In the genomic region with DNA sequence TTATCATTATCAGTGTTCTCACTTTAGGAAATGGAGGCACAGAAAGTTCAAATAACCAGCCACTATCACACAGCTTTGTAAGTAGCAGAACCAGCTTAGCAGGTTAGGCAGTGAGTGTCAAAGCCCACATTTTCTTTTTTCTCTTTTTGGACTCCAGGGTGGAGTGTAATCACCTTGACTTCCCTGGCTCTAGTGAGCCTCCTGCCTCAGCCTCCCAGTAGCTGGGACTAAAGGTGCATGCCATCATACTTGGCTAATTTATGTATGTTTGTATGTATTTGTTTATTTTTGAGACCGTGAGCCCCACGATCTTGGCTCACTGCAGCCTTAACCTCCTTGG, we compare ENCODE assay signal across 9 cellular contexts. TPM values are rescaled to one million over a fixed set of nuclear protein-coding genes. Genes with fewer than 3 reads are reported as not detected.
DNase-seq lines count a peak whose midpoint lies in the region; ATAC-seq and TF ChIP-seq lines count a peak whose summit lies in the region.
"Had no signal": no experiment of that assay in that cellular context is flagged by ENCODE, and none has a peak within 500 bp of the region (broad histone marks: within the 10 kb centered on the region; RNA-seq: fewer than 3 reads in every experiment).

No MANE protein-coding gene starts in this region.

- H3K4me1 Mint-ChIP-seq in CD4-positive, CD25-positive, alpha-beta regulatory T cell: peaks cover 13 to 36% (median 24%) of the 10 kb centered on the region in 4 donors

- peak overlapping the region in 1 of 4 donors; percentile 64 for H3K4me3 Mint-ChIP-seq in CD4-positive, CD25-positive, alpha-beta regulatory T cell

- H3K36me3 ChIP-seq in CD4-positive, CD25-positive, alpha-beta regulatory T cell (ENCODE audit: control insufficient read depth, insufficient read depth, low read length): no peaks in the 10 kb centered on the region
- H3K36me3 ChIP-seq in KMS-11 (ENCODE audit: insufficient read depth) (no peaks in the 10 kb centered on the region), body of pancreas (replicated peaks in 1 of 2; ENCODE audit: insufficient read depth in 1 of 2, low read depth in 2 of 2) (no peaks in the 10 kb centered on the region), osteoblast (ENCODE audit: insufficient read depth, low read length) (no peaks in the 10 kb centered on the region)
- H3K36me3 ChIP-seq in effector memory CD4-positive, alpha-beta T cell (ENCODE audit: control insufficient read depth, insufficient read depth, low read length): no peaks in the 10 kb centered on the region

- H3K79me2 ChIP-seq in KMS-11 (ENCODE audit: insufficient read depth, low read depth) (no peaks in the 10 kb centered on the region), osteoblast (ENCODE audit: insufficient read depth, low read length) (no peaks in the 10 kb centered on the region)

- peak overlapping the region; percentile 49 for H3K4me3 ChIP-seq in CD4-positive, CD25-positive, alpha-beta regulatory T cell (ENCODE audit: low read depth, low read length)
- no peak overlapping the region for H3K4me3 ChIP-seq in KMS-11 (IDR thresholded peaks at IDR 0.05; ENCODE audit: insufficient read depth, low read depth, low read length)
- H3K4me3 ChIP-seq in body of pancreas: no peak overlapping the region
- H3K4me3 ChIP-seq in osteoblast (ENCODE audit: insufficient read depth, low read length): no peak overlapping the region
- H3K4me3 ChIP-seq in effector memory CD4-positive, alpha-beta T cell (ENCODE audit: insufficient read depth, low read depth, low read length, poor library complexity, severe bottlenecking): no peak overlapping the region

- TF ChIP-seq POLR2A in body of pancreas (IDR thresholded peaks at IDR 0.05): no peak

- H3K27ac Mint-ChIP-seq in CD4-positive, CD25-positive, alpha-beta regulatory T cell: peak overlapping the region in 1 of 3 donors; percentile 8

- H2AFZ ChIP-seq in KMS-11 (ENCODE audit: low read depth) (peak overlapping the region; percentile 27; the same call in 1 of the 2 replicates), osteoblast (ENCODE audit: low read length) (no peak overlapping the region)

- H3K4me2 ChIP-seq in KMS-11 (peak overlapping the region; percentile 87), osteoblast (ENCODE audit: insufficient read depth, low read length) (peak overlapping the region; percentile 73)

- H4K20me1 ChIP-seq in KMS-11 (ENCODE audit: insufficient read depth): no peaks in the 10 kb centered on the region
- no peaks in the 10 kb centered on the region for H4K20me1 ChIP-seq in osteoblast (ENCODE audit: insufficient read depth, low read length)

- no peaks in the 10 kb centered on the region for H3K9me3 ChIP-seq in CD4-positive, CD25-positive, alpha-beta regulatory T cell (ENCODE audit: control insufficient read depth in 2 of 2, low read length in 2 of 2)
- H3K9me3 ChIP-seq in body of pancreas (no peaks in the 10 kb centered on the region), osteoblast (ENCODE audit: low read depth, low read length) (no peaks in the 10 kb centered on the region)
- no peaks in the 10 kb centered on the region for H3K9me3 ChIP-seq in effector memory CD4-positive, alpha-beta T cell (ENCODE audit: control insufficient read depth, low read length)

- no peaks in the 10 kb centered on the region for H3K27me3 ChIP-seq in CD4-positive, CD25-positive, alpha-beta regulatory T cell (ENCODE audit: control insufficient read depth, insufficient read depth, low read length)
- H3K27me3 ChIP-seq in KMS-11 (ENCODE audit: insufficient read depth, low read depth): no peaks in the 10 kb centered on the region
- H3K27me3 ChIP-seq in body of pancreas: no peaks in the 10 kb centered on the region
- H3K27me3 ChIP-seq in osteoblast (ENCODE audit: insufficient read depth, low read length): no peaks in the 10 kb centered on the region
- H3K27me3 ChIP-seq in effector memory CD4-positive, alpha-beta T cell (replicated peaks; ENCODE audit: control insufficient read depth, insufficient read depth, low read length, poor library complexity, severe bottlenecking): no peaks in the 10 kb centered on the region

- no peak for TF ChIP-seq CTCF in KMS-11 (conservative IDR thresholded peaks at IDR 0.05; ENCODE audit: low read depth, low read length)
- no peak for TF ChIP-seq CTCF in body of pancreas (IDR thresholded peaks at IDR 0.05)
- TF ChIP-seq CTCF in osteoblast (IDR thresholded peaks at IDR 0.05; ENCODE audit: extremely low read depth, low read depth, low read length): no peak

- H3K27me3 Mint-ChIP-seq in CD4-positive, CD25-positive, alpha-beta regulatory T cell: no peaks in the 10 kb centered on the region
- H3K27me3 Mint-ChIP-seq: activated CD4-positive, alpha-beta T cell treated with anti-CD3 and anti-CD28 coated beads, Interleukin-2, amount 10 ng/mL, durations not matched to agents 7 days and 5 days had no signal

- no peak overlapping the region for H3K27ac ChIP-seq in CD4-positive, CD25-positive, alpha-beta regulatory T cell (ENCODE audit: insufficient read depth, low read length, poor library complexity, severe bottlenecking)
- peak overlapping the region; percentile 72 for H3K27ac ChIP-seq in KMS-11
- H3K27ac ChIP-seq in body of pancreas: peak overlapping the region; percentile 68 to 90 (median 72)
- H3K27ac ChIP-seq in osteoblast (ENCODE audit: low read depth, low read length): no peak overlapping the region
- H3K27ac ChIP-seq in effector memory CD4-positive, alpha-beta T cell (ENCODE audit: insufficient read depth, low read length, poor library complexity, severe bottlenecking): no peak overlapping the region

- intact Hi-C loops in body of pancreas (cut with DNase I): no loop called here

- H3K4me1 ChIP-seq in CD4-positive, CD25-positive, alpha-beta regulatory T cell (ENCODE audit: control insufficient read depth, insufficient read depth, low read length, poor library complexity, severe bottlenecking): peaks cover 20% of the 10 kb centered on the region
- peaks cover 70% of the 10 kb centered on the region for H3K4me1 ChIP-seq in KMS-11 (ENCODE audit: low read depth, poor library complexity, severe bottlenecking)
- peaks cover 23% of the 10 kb centered on the region for H3K4me1 ChIP-seq in body of pancreas
- peaks cover 15% of the 10 kb centered on the region for H3K4me1 ChIP-seq in osteoblast (ENCODE audit: insufficient read depth, low read length)
- peaks cover 8% of the 10 kb centered on the region for H3K4me1 ChIP-seq in effector memory CD4-positive, alpha-beta T cell (ENCODE audit: control insufficient read depth, insufficient read depth, low read length, poor library complexity, severe bottlenecking)

- WGBS in body of pancreas, 2 donors: 12 to 30% methylated on average over 2 of the region's 2 CpGs

- H3K9me3 Mint-ChIP-seq in CD4-positive, CD25-positive, alpha-beta regulatory T cell: no peaks in the 10 kb centered on the region
- H3K9me3 Mint-ChIP-seq: activated CD4-positive, alpha-beta T cell treated with anti-CD3 and anti-CD28 coated beads, Interleukin-2, amount 10 ng/mL, durations not matched to agents 7 days and 5 days had no signal

- no peaks in the 10 kb centered on the region for H3K36me3 Mint-ChIP-seq in CD4-positive, CD25-positive, alpha-beta regulatory T cell

- H3K9ac ChIP-seq in KMS-11: peak overlapping the region; percentile 25; the same call in 1 of the 2 replicates

- ATAC-seq in CD4-positive, CD25-positive, alpha-beta regulatory T cell (ENCODE audit: low read depth in 2 of 2): no peak
- ATAC-seq in body of pancreas: peak; percentile 70
- no peak for ATAC-seq in HG03175 (IDR thresholded peaks at IDR 0.05; ENCODE audit: unreplicated experiment)

- DNase-seq in CD4-positive, CD25-positive, alpha-beta regulatory T cell: no peak
- DNase-seq in body of pancreas (peak; percentile 38 to 72 (median 49)), osteoblast (ENCODE audit: insufficient read length, low spot score, missing footprints) (no peak), DMS79 treated with DMSO at 0.1 percent for 48 hours (lab: John Stamatoyannopoulos, UW) (no peak)
- DNase-seq in effector memory CD4-positive, alpha-beta T cell: no peak
- DNase-seq in stimulated activated CD8-positive, alpha-beta memory T cell treated with anti-CD3 and anti-CD28 coated beads, Interleukin-4, amount 100 ng/mL, for 48 hours: no peak

RNA-seq across cellular contexts. Expression of gene NCOA3, which starts 7.8 kb away (rescaled TPM):
- 86.6 TPM for total RNA-seq in CD4-positive, CD25-positive, alpha-beta regulatory T cell
- polyA plus RNA-seq in CD4-positive, CD25-positive, alpha-beta regulatory T cell: 10 to 100 TPM; 21.4 to 32.3 (median 24.0) TPM
- 10 to 100 TPM; 14.8 to 17.1 TPM for total RNA-seq in body of pancreas
- 41.5 and 44.5 TPM in 2 replicates for total RNA-seq in osteoblast

Comparison
In these comparisons a context has a peak if more than half of its experiments do, and no peak if none do; other contexts are left out.
1. DNase-seq: peak in body of pancreas (4 of 4); none in CD4-positive, CD25-positive, alpha-beta regulatory T cell (0 of 3), osteoblast (single experiment), effector memory CD4-positive, alpha-beta T cell (0 of 3), DMS79 treated with DMSO at 0.1 percent for 48 hours (single experiment) and stimulated activated CD8-positive, alpha-beta memory T cell treated with anti-CD3 and anti-CD28 coated beads, Interleukin-4, amount 100 ng/mL, for 48 hours (single experiment).
2. H3K27ac ChIP-seq: peak in KMS-11 (single experiment) and body of pancreas (4 of 4); none in CD4-positive, CD25-positive, alpha-beta regulatory T cell (single experiment), osteoblast (single experiment) and effector memory CD4-positive, alpha-beta T cell (single experiment).